Comparison of ENCODE assay signal across 1 cellular context in the genomic region with DNA sequence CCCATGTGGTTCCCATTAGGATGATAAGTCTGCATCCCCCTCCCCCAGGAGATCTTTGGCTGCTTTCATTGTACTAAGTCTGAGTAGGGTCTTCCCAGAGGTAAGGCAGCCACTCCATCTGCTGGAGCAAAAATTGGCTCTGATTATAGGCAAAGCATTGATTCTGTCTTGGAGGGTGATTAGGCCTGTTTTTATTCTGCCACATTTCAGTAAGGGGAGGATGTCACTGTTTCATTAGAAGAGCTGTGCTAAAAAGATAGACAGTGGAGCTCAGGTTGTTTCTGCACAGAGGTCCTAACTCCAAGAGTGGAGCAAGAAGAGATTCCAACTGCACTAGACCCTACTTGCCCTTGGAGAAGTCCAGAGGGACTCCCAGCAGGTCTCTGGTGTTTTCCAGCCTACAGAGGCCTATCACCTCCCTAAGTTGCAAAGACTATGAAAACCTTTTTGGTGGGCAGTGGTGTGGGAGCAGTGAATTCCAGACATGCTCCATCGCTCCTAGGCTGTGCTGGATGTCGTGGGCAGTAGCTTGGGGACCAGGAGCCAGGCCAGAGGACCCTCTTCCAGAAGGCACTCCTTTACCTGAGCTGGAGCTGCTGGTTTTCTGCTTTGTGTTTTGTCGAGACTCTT.
TF ChIP-seq lines count a peak whose summit lies in the region.

No MANE protein-coding gene starts in this region.

TF ChIP-seq in H1, 55 proteins besides CTCF, POLR2A, EP300 and RAD21:
- no peak for TF ChIP-seq FOSL1 (IDR thresholded peaks at IDR 0.05; ENCODE audit: insufficient read depth, low read depth, low read length)
- peak; percentile 65; the same call in 1 of the 2 replicates for TF ChIP-seq SUZ12 (IDR thresholded peaks at IDR 0.05; ENCODE audit: low read length)
- no peak for TF ChIP-seq MAFK (IDR thresholded peaks at IDR 0.05; ENCODE audit: low read depth, low read length)
